In genomic region chr9:108991479-108991878, GRCh38 we compare ENCODE assay signal across 24 cellular contexts. TPM values are rescaled to one million over a fixed set of nuclear protein-coding genes. Genes with fewer than 3 reads are reported as not detected.
DNase-seq lines count a peak whose midpoint lies in the region; ATAC-seq and TF ChIP-seq lines count a peak whose summit lies in the region.
"Had no signal": no experiment of that assay in that cellular context is flagged by ENCODE, and none has a peak within 500 bp of the region (broad histone marks: within the 10 kb centered on the region; RNA-seq: fewer than 3 reads in every experiment).

No MANE protein-coding gene starts in this region.

- no peaks in the 10 kb centered on the region for H3K9me3 ChIP-seq in ascending aorta
- no peaks in the 10 kb centered on the region for H3K9me3 ChIP-seq in heart right ventricle
- no peaks in the 10 kb centered on the region for H3K9me3 ChIP-seq in thoracic aorta
- H3K9me3 ChIP-seq: gastrocnemius medialis had no signal

- H3K27ac ChIP-seq in ascending aorta (peak overlapping the region; percentile 36 to 43), heart right ventricle (peak overlapping the region in 6 of 10 donors; percentile 8 to 50 (median 26)), thoracic aorta (peak overlapping the region; percentile 39 to 49), dorsolateral prefrontal cortex (no peak overlapping the region)

- WGBS in heart right ventricle, 2 donors, result 17 to 18% methylated on average over 5 of the region's 5 CpGs

- H3K27me3 ChIP-seq in ascending aorta (no peaks in the 10 kb centered on the region), heart right ventricle (no peaks in the 10 kb centered on the region), thoracic aorta (replicated peaks; ENCODE audit: insufficient read depth) (no peaks in the 10 kb centered on the region), dorsolateral prefrontal cortex (no peaks in the 10 kb centered on the region)
- H3K27me3 ChIP-seq: gastrocnemius medialis had no signal

- DNase-seq in Right ventricle myocardium superior, result no peak
- DNase-seq in left ventricle myocardium superior, result no peak
- no peak for DNase-seq in ascending aorta (ENCODE audit: low spot score in 2 of 2)
- DNase-seq in heart right ventricle, result no peak
- no peak for DNase-seq in thoracic aorta (ENCODE audit: low spot score)
- no peak for DNase-seq in NCI-H774 (lab: John Stamatoyannopoulos, UW)
- DNase-seq in HK-2 (ENCODE audit: unreplicated experiment), result no peak
- no peak for DNase-seq in dorsolateral prefrontal cortex
- DNase-seq: 8988T; activated CD4-positive, alpha-beta T cell treated with anti-CD3 and anti-CD28 coated beads, Interleukin-2, amount 50 U/mL, for 4 hours; activated effector memory CD4-positive, alpha-beta T cell treated with anti-CD3 and anti-CD28 coated beads, Interleukin-2, amount 50 U/mL, for 16 hours; CD8-positive, alpha-beta memory T cell; DMS79; gastrocnemius medialis; mesendoderm; naive B cell; NCI-H1092; NCI-H2081; NCI-H446 treated with DMSO at 0.1 percent for 48 hours; nucleus accumbens; stimulated activated naive CD8-positive, alpha-beta T cell treated with anti-CD3 and anti-CD28 coated beads, Interleukin-15, amount 100 ng/mL, for 72 hours; trophoblast cell had no signal

- no peak for TF ChIP-seq CTCF in ascending aorta (IDR thresholded peaks at IDR 0.05)
- TF ChIP-seq CTCF in heart right ventricle (IDR thresholded peaks at IDR 0.05), result no peak
- no peak for TF ChIP-seq CTCF in thoracic aorta (IDR thresholded peaks at IDR 0.05)
- TF ChIP-seq CTCF in dorsolateral prefrontal cortex (IDR thresholded peaks at IDR 0.05 in 54 of 56, conservative IDR thresholded peaks at IDR 0.05 in 2 of 56; ENCODE audit: low read depth in 1 of 56, partially characterized antibody in 56 of 56), result no peak

- H3K4me3 ChIP-seq in ascending aorta (no peak overlapping the region), heart right ventricle (no peak overlapping the region), thoracic aorta (no peak overlapping the region), dorsolateral prefrontal cortex (no peak overlapping the region)
- H3K4me3 ChIP-seq: gastrocnemius medialis had no signal

- H3K36me3 ChIP-seq in ascending aorta, result peaks cover 0 to 11% of the 10 kb centered on the region in 2 donors
- peaks cover 0 to 27% (median 0%) of the 10 kb centered on the region in 9 donors for H3K36me3 ChIP-seq in heart right ventricle
- H3K36me3 ChIP-seq in thoracic aorta, result no peaks in the 10 kb centered on the region

- peak; percentile 35 for ATAC-seq in Right ventricle myocardium superior (ENCODE audit: poor library complexity)
- ATAC-seq in left ventricle myocardium superior, result no peak
- no peak for ATAC-seq in heart right ventricle
- no peak for ATAC-seq in thoracic aorta (ENCODE audit: insufficient number of reproducible peaks, low FRiP score, low read depth)
- ATAC-seq: esophagus mucosa; gastrocnemius medialis; stimulated activated naive CD8-positive, alpha-beta T cell treated with anti-CD3 and anti-CD28 coated beads, Interleukin-15, amount 100 ng/mL, for 72 hours; WTC11 had no signal

- intact Hi-C loops in Right ventricle myocardium superior (cut with DNase I) (no loop called here), left ventricle myocardium superior (cut with micrococcal nuclease) (no loop called here), ascending aorta (cut with DNase I) (no loop called here), heart right ventricle (cut with DNase I) (no loop called here), dorsolateral prefrontal cortex (cut with DNase I) (no loop called here)

- H3K4me1 ChIP-seq in ascending aorta (peaks cover 0 to 7% of the 10 kb centered on the region in 2 donors), heart right ventricle (peaks cover 3 to 59% (median 42%) of the 10 kb centered on the region in 9 donors), thoracic aorta (ENCODE audit: control insufficient read depth in 1 of 2, low read depth in 2 of 2) (peaks cover 9 to 29% of the 10 kb centered on the region in 2 donors)

RNA-seq across cellular contexts. Expression of gene CTNNAL1, which starts 21.8 kb away (rescaled TPM):
- total RNA-seq in Right ventricle myocardium superior (77.5 TPM), left ventricle myocardium superior (77.9 TPM), ascending aorta (16.4 TPM), heart right ventricle (10 to 100 TPM; 48.5 to 75.4 (median 63.2) TPM), thoracic aorta (10 to 100 TPM; 41.8 to 45.0 TPM), dorsolateral prefrontal cortex (10 to 100 TPM in 119 of 120 experiments, 1 to 10 TPM in 1; 7.8 to 37.8 (median 17.6) TPM)
- polyA plus RNA-seq in heart right ventricle, result 100 to 1,000 TPM in 1 of 2 donors, 10 to 100 TPM in 1; 42.7 to 115 TPM

RNA-seq across cellular contexts. Expression of gene ABITRAM, which starts 57.3 kb away (rescaled TPM):
- total RNA-seq in Right ventricle myocardium superior (17.5 TPM), left ventricle myocardium superior (16.3 TPM), ascending aorta (1.1 TPM), heart right ventricle (10 to 100 TPM; 11.5 to 17.7 (median 14.6) TPM), thoracic aorta (1 to 10 TPM; 4.6 to 5.6 TPM), dorsolateral prefrontal cortex (10 to 100 TPM; 10.8 to 30.8 (median 19.6) TPM)
- 10 to 100 TPM in 1 of 2 donors, 1 to 10 TPM in 1; 9.1 to 15.4 TPM for polyA plus RNA-seq in heart right ventricle

RNA-seq across cellular contexts. Expression of gene ELP1, which starts 57.6 kb away (rescaled TPM):
- total RNA-seq in Right ventricle myocardium superior (20.1 TPM), left ventricle myocardium superior (20.7 TPM), ascending aorta (8.8 TPM), heart right ventricle (10 to 100 TPM; 19.2 to 31.7 (median 25.7) TPM), thoracic aorta (10 to 100 TPM; 20.6 to 24.0 TPM), dorsolateral prefrontal cortex (10 to 100 TPM; 30.6 to 86.2 (median 48.5) TPM)
- 10 to 100 TPM; 11.7 to 18.2 TPM for polyA plus RNA-seq in heart right ventricle

Comparison
In these comparisons a context has a peak if more than half of its experiments do, and no peak if none do; other contexts are left out.
1. H3K27ac ChIP-seq: peak in ascending aorta (2 of 2), heart right ventricle (6 of 10) and thoracic aorta (2 of 2); none in dorsolateral prefrontal cortex (0 of 59).